In the genomic region with DNA sequence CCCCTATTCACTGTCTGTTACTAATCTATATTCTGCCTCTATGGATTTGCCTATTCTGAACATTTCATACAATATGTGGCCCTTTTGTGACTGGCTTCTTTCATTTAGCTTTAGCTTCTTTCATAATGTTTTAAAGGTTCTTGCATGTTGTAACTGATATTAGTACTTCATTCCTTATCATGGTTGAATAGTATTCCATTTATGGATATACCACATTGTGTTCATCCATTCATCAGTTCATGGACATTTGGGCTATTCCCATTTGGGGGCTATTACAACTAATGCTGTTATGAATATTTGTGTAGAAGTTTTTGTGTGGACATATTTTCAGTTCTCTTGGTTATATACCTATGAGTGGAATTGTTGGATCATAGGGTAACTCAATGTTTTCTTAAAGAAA, we compare ENCODE assay signal across 22 cellular contexts. TPM values are rescaled to one million over a fixed set of nuclear protein-coding genes. Genes with fewer than 3 reads are reported as not detected.
DNase-seq lines count a peak whose midpoint lies in the region; ATAC-seq, FAIRE-seq and TF ChIP-seq lines count a peak whose summit lies in the region.
"Had no signal": no experiment of that assay in that cellular context is flagged by ENCODE, and none has a peak within 500 bp of the region (broad histone marks: within the 10 kb centered on the region; RNA-seq: fewer than 3 reads in every experiment).

No MANE protein-coding gene starts in this region.

- no peaks in the 10 kb centered on the region for H3K23me2 ChIP-seq in H1 (ENCODE audit: low read depth, low read length)

- H3K36me3 ChIP-seq in SK-N-SH (replicated peaks in 1 of 2; ENCODE audit: control insufficient read depth in 1 of 2, insufficient read depth in 2 of 2, low read length in 1 of 2) (no peaks in the 10 kb centered on the region), H1 (ENCODE audit: control insufficient read depth in 2 of 4, insufficient read depth in 4 of 4, low read length in 3 of 4) (no peaks in the 10 kb centered on the region)
- H3K36me3 ChIP-seq: BLaER1 treated with 17β-estradiol and CSF1 and Interleukin-3, amounts not matched to agents 10 nM and 100 nM had no signal

- POLR2A ChIA-PET in SK-N-SH (lab: Yijun Ruan, JAX), result no interaction called here
- POLR2A ChIA-PET in H1 (lab: Charles Lee; ENCODE audit: partially characterized antibody), result no interaction called here

- H3K9me2 ChIP-seq in SK-N-SH, result no peaks in the 10 kb centered on the region

- H4K8ac ChIP-seq in H1 (ENCODE audit: extremely low read depth, insufficient read depth, low read length), result no peak overlapping the region

- TF ChIP-seq EP300 in SK-N-SH (IDR thresholded peaks at IDR 0.05; ENCODE audit: borderline replicate concordance in 1 of 2, low read depth in 1 of 2, low read length in 1 of 2), result no peak
- TF ChIP-seq EP300 in H1 (IDR thresholded peaks at IDR 0.05; ENCODE audit: borderline replicate concordance in 1 of 2, low read depth in 2 of 2, low read length in 2 of 2), result no peak

- no peaks in the 10 kb centered on the region for H4K20me1 ChIP-seq in SK-N-SH (ENCODE audit: insufficient read depth)
- no peaks in the 10 kb centered on the region for H4K20me1 ChIP-seq in H1 (replicated peaks in 1 of 2; ENCODE audit: control insufficient read depth in 1 of 2, insufficient read depth in 2 of 2, low read length in 2 of 2)
- H4K20me1 ChIP-seq: BLaER1 treated with 17β-estradiol and CSF1 and Interleukin-3, amounts not matched to agents 10 nM and 100 nM had no signal

- H2BK15ac ChIP-seq in H1 (ENCODE audit: low read length), result no peak overlapping the region

- H3K9ac ChIP-seq in SK-N-SH, result no peak overlapping the region
- H3K9ac ChIP-seq in H1 (replicated peaks in 1 of 4; ENCODE audit: extremely low read depth in 1 of 4, low read depth in 3 of 4, low read length in 3 of 4), result no peak overlapping the region
- H3K9ac ChIP-seq: BLaER1 treated with 17β-estradiol and CSF1 and Interleukin-3, amounts not matched to agents 10 nM and 100 nM had no signal

- DNase-seq in SK-N-SH (no peak), H1 (ENCODE audit: low read depth in 1 of 2, low spot score in 2 of 2) (no peak), ecto neural progenitor cell (ENCODE audit: low spot score) (no peak), GM20000 (ENCODE audit: low spot score) (no peak)
- DNase-seq: AML-193; CD4-positive, alpha-beta T cell; CD8-positive, alpha-beta T cell; DMS 273 treated with DMSO at 0.1 percent for 48 hours; DMS153; DMS53; DMS79; DND-41; EL; GDM1 had no signal

- no peak for FAIRE-seq in H1 (lab: Jason Lieb, UNC)
- FAIRE-seq: A549, GM12878, GM12892, GM18507 had no signal

- H3F3A ChIP-seq in SK-N-SH (replicated peaks; ENCODE audit: insufficient read depth), result peaks cover 6% of the 10 kb centered on the region

- TF ChIP-seq POLR2A in H1 (IDR thresholded peaks at IDR 0.05; ENCODE audit: control extremely low read depth in 1 of 2, low read depth in 2 of 2, low read length in 2 of 2), result no peak

- H2BK20ac ChIP-seq in H1 (ENCODE audit: low read length), result no peak overlapping the region

- H3K4me3 ChIP-seq in SK-N-SH (ENCODE audit: low read depth in 2 of 2, low read length in 1 of 2) (no peak overlapping the region), H1 (ENCODE audit: extremely low read depth in 1 of 4, insufficient read depth in 2 of 4, low read depth in 3 of 4, low read length in 4 of 4) (no peak overlapping the region)
- H3K4me3 ChIP-seq: A549; BLaER1 treated with 17β-estradiol and CSF1 and Interleukin-3, amounts not matched to agents 10 nM and 100 nM; GM12878 had no signal

- H2AFZ ChIP-seq in SK-N-SH (ENCODE audit: low read depth) (no peak overlapping the region), H1 (ENCODE audit: low read length) (no peak overlapping the region)

- no peak overlapping the region for H3K4me2 ChIP-seq in SK-N-SH
- no peak overlapping the region for H3K4me2 ChIP-seq in H1 (ENCODE audit: insufficient read depth in 1 of 2, low read depth in 2 of 2, low read length in 2 of 2)
- H3K4me2 ChIP-seq: A549 had no signal

- H3K4ac ChIP-seq in H1 (replicated peaks; ENCODE audit: insufficient read length, low read depth, low read length), result no peak overlapping the region

- H3K23ac ChIP-seq in H1 (ENCODE audit: insufficient read length), result no peak overlapping the region

- H3K9me3 ChIP-seq in SK-N-SH (no peaks in the 10 kb centered on the region), H1 (ENCODE audit: insufficient read depth in 2 of 2, low read depth in 1 of 2, low read length in 1 of 2) (no peaks in the 10 kb centered on the region)
- H3K9me3 ChIP-seq: A549 had no signal

- no peak overlapping the region for H3K18ac ChIP-seq in H1 (ENCODE audit: extremely low read depth, low read length)

- H3K14ac ChIP-seq in H1 (ENCODE audit: insufficient read length), result no peak overlapping the region

- ATAC-seq in SK-N-SH treated with all-trans-retinoic acid at 6 μM for 48 hours, result no peak
- ATAC-seq: A549; CD8-positive, alpha-beta T cell; GM12878 had no signal

- H4K91ac ChIP-seq in H1 (replicated peaks; ENCODE audit: insufficient read length, low read length), result no peak overlapping the region

- H3K27me3 ChIP-seq in SK-N-SH (ENCODE audit: insufficient read depth) (no peaks in the 10 kb centered on the region), H1 (replicated peaks in 1 of 4; ENCODE audit: control insufficient read depth in 3 of 4, extremely low read depth in 1 of 4, insufficient read depth in 3 of 4, low read length in 3 of 4) (no peaks in the 10 kb centered on the region)
- H3K27me3 ChIP-seq: BLaER1 treated with 17β-estradiol and CSF1 and Interleukin-3, amounts not matched to agents 10 nM and 100 nM had no signal

- no peak overlapping the region for H2BK12ac ChIP-seq in H1 (ENCODE audit: low read depth, low read length)

- H3K79me1 ChIP-seq in H1 (ENCODE audit: low read depth, low read length), result no peaks in the 10 kb centered on the region

- H3K4me1 ChIP-seq in SK-N-SH (ENCODE audit: control insufficient read depth in 1 of 2, insufficient read depth in 2 of 2, low read depth in 1 of 2, low read length in 1 of 2) (peaks cover 0 to 13% of the 10 kb centered on the region in 2 experiments; a peak in 2 of 4 replicates), H1 (replicated peaks in 1 of 4; ENCODE audit: control insufficient read depth in 3 of 4, insufficient read depth in 4 of 4, low read length in 3 of 4) (no peaks in the 10 kb centered on the region)
- H3K4me1 ChIP-seq: A549 had no signal

- no peak overlapping the region for H4K5ac ChIP-seq in H1 (ENCODE audit: insufficient read length, low read depth, low read length)

- CTCF ChIA-PET in SK-N-SH (lab: Yijun Ruan, JAX) (interaction anchor here (1.2 to 4.1 kb wide), 2 partner anchors 16 to 17 kb away, joined by 3 to 16 read pairs; no protein-coding TSS in a partner anchor), H1 (lab: Charles Lee; ENCODE audit: partially characterized antibody) (interaction anchor here (1.5 kb wide), 1 partner anchor 17 kb away, joined by 8 read pairs; no protein-coding TSS in a partner anchor)

- TF ChIP-seq RAD21 in SK-N-SH (IDR thresholded peaks at IDR 0.05; ENCODE audit: low read length) (no peak), H1 (IDR thresholded peaks at IDR 0.05 in 1 of 2, conservative IDR thresholded peaks at IDR 0.05 in 1 of 2; ENCODE audit: low read depth in 2 of 2, low read length in 2 of 2) (no peak)

- no peaks in the 10 kb centered on the region for H3K79me2 ChIP-seq in SK-N-SH (ENCODE audit: insufficient read depth)
- no peaks in the 10 kb centered on the region for H3K79me2 ChIP-seq in H1 (ENCODE audit: control insufficient read depth in 1 of 2, insufficient read depth in 2 of 2, low read length in 2 of 2)

- H3K27ac ChIP-seq in SK-N-SH (ENCODE audit: low read depth in 2 of 2, low read length in 1 of 2) (peak overlapping the region in 1 of 2 experiments; percentile 62; a peak in 1 of 4 replicates), H1 (ENCODE audit: low read depth, low read length) (no peak overlapping the region)
- H3K27ac ChIP-seq: 22Rv1; A549; BLaER1 treated with 17β-estradiol and CSF1 and Interleukin-3, amounts not matched to agents 10 nM and 100 nM; C4-2B had no signal

- no peak overlapping the region for H2BK5ac ChIP-seq in H1 (ENCODE audit: low read depth, low read length)

- no peak overlapping the region for H2BK120ac ChIP-seq in H1 (replicated peaks; ENCODE audit: low read depth, low read length)

- H2AK5ac ChIP-seq in H1 (ENCODE audit: low read depth, low read length), result no peak overlapping the region

- H3K56ac ChIP-seq in H1 (replicated peaks; ENCODE audit: insufficient read length, low read depth, low read length), result no peak overlapping the region

- no peak for TF ChIP-seq CTCF in SK-N-SH (IDR thresholded peaks at IDR 0.05)
- no peak for TF ChIP-seq CTCF in H1 (IDR thresholded peaks at IDR 0.05; ENCODE audit: control extremely low read depth in 1 of 3, insufficient read depth in 1 of 3, low read depth in 1 of 3, low read length in 3 of 3)
- no peak for TF ChIP-seq CTCF in GM20000 (IDR thresholded peaks at IDR 0.05; ENCODE audit: extremely low read depth, missing control alignments)

TF ChIP-seq in SK-N-SH treated with all-trans-retinoic acid at 6 μM for 48 hours, 23 proteins besides CTCF, POLR2A, EP300 and RAD21 (continues in another document):
- TF ChIP-seq TCF4 (CRISPR knock-in tag; IDR thresholded peaks at IDR 0.05; ENCODE audit: borderline replicate concordance) (no peak), ZNF8 (CRISPR knock-in tag; IDR thresholded peaks at IDR 0.05) (peak; percentile 98)

TF ChIP-seq in SK-N-SH, 30 proteins besides CTCF, POLR2A, EP300 and RAD21 (continues in another document):
- TF ChIP-seq TAF1 (IDR thresholded peaks at IDR 0.05; ENCODE audit: borderline replicate concordance, low read depth, low read length), result no peak
- TF ChIP-seq FOXJ3 (CRISPR knock-in tag; IDR thresholded peaks at IDR 0.05), result no peak

TF ChIP-seq in H1, 55 proteins besides CTCF, POLR2A, EP300 and RAD21:
- TF ChIP-seq KDM1A (IDR thresholded peaks at IDR 0.05; ENCODE audit: borderline replicate concordance, low read length) (0 out of 2 replicates have a peak, but pooled peaks have one; percentile 51), BCL11A (IDR thresholded peaks at IDR 0.05; ENCODE audit: low read depth in 2 of 2, low read length in 2 of 2) (no peak)

RNA-seq across cellular contexts. Expression of gene TDRD3, which starts 44.4 kb away (rescaled TPM):
- polyA plus RNA-seq in SK-N-SH (2012; rRNA removed), result 3.8 and 5.1 TPM in 2 replicates
- 4.9 and 6.3 TPM in 2 replicates for polyA plus RNA-seq in SK-N-SH (2012; cell fraction: cytosol; rRNA removed)
- polyA plus RNA-seq in SK-N-SH (2012; cell fraction: nucleus; rRNA removed), result 4.7 and 10.2 TPM in 2 replicates
- total RNA-seq in H1 (2021; fragmentation: NEBNext Ultra II Directional; extraction: Animal tissue kit (Norgen Biotek cat#: 25700)), result 14.7 TPM in 2 replicates
- 1.4 and 2.5 TPM in 2 replicates for polyA plus RNA-seq in H1 (2011; rRNA removed)
- polyA plus RNA-seq in H1 (2011; cell fraction: cytosol; rRNA removed), result 4.4 TPM
- 2.8 TPM for polyA plus RNA-seq in H1 (2011; cell fraction: nucleus; rRNA removed)
- polyA plus RNA-seq in H1 (2012, experiment 1 of 2), result 6.8 to 10.5 TPM (median 8.2 TPM) in 4 replicates
- 1.1 TPM for polyA plus RNA-seq in H1 (2012, experiment 2 of 2)
- polyA plus RNA-seq in H1 (2013, experiment 1 of 2), result 10.1 TPM
- polyA plus RNA-seq in H1 (2013, experiment 2 of 2), result 9.6 TPM
- 9.2 and 14.7 TPM in 2 replicates for polyA minus RNA-seq in H1 (2011; rRNA and poly(A)+ RNA removed)
- 5.8 TPM for polyA minus RNA-seq in H1 (2011; cell fraction: cytosol; rRNA and poly(A)+ RNA removed)
- 24.6 TPM for polyA minus RNA-seq in H1 (2011; cell fraction: nucleus; rRNA and poly(A)+ RNA removed)
